Comparison of ENCODE assay signal across 8 cellular contexts in the genomic region with DNA sequence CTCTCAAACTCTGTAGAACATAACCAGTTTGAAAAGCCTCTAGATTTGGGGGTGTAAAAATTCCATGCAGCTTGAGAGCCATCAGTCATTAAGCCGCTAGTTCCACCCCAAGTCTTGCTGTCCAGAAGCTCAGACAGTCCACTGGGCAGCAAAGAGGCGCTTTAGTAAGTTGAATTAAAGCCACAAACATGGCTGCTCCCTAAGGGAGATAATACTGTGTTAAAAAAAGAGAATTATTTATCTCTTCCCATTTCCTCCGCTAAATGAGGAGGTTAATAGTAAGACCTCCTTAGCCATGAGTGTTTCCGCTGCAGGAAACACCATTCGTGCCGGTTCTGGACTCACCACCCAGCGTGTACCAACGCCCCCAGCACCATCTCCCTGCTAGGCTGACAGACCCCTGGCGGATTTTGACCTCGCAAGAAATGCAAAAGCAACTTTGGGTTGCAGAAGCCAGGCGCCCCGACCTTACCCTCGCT. TPM values are rescaled to one million over a fixed set of nuclear protein-coding genes. Genes with fewer than 3 reads are reported as not detected.
A peak's percentile ranks its signal among the peaks of the same experiment; 100 is the strongest.
DNase-seq lines count a peak whose midpoint lies in the region; ATAC-seq and TF ChIP-seq lines count a peak whose summit lies in the region.

No MANE protein-coding gene starts in this region.

- intact Hi-C loops in dorsolateral prefrontal cortex (cut with DNase I), result loop anchor here (1.0 to 10.0 kb wide), 7 partner anchors 75 to 231 kb away; a partner anchor contains a TSS
- intact Hi-C loops in tibial artery (cut with DNase I; ENCODE audit: low total_unique reads), result loop anchor here (2.0 to 10.0 kb wide), 2 partner anchors 75 to 179 kb away; a partner anchor contains a TSS

- no CpG with 5 or more reads among the region's 13 CpGs for WGBS in mesendoderm (ENCODE audit: extremely low coverage, insufficient coverage, low lambda C conversion rate)

- TF ChIP-seq CTCF in Peyer's patch (IDR thresholded peaks at IDR 0.05), result no peak
- no peak for TF ChIP-seq CTCF in dorsolateral prefrontal cortex (IDR thresholded peaks at IDR 0.05 in 54 of 56, conservative IDR thresholded peaks at IDR 0.05 in 2 of 56; ENCODE audit: low read depth in 1 of 56, partially characterized antibody in 56 of 56)
- TF ChIP-seq CTCF in tibial artery (IDR thresholded peaks at IDR 0.05), result no peak

- peak overlapping the region; percentile 49 for H3K23ac ChIP-seq in mesendoderm (ENCODE audit: low read length)

- H3K4me2 ChIP-seq in mesendoderm (ENCODE audit: low read length), result peak overlapping the region; percentile 69

- H2BK5ac ChIP-seq in mesendoderm (ENCODE audit: low read length), result no peak overlapping the region

- peaks cover 0 to 26% (median 6%) of the 10 kb centered on the region in 4 donors for H3K4me1 ChIP-seq in Peyer's patch
- peaks cover 5% of the 10 kb centered on the region for H3K4me1 ChIP-seq in mesendoderm (ENCODE audit: control insufficient read depth, low read depth, low read length)
- peaks cover 4 to 54% (median 31%) of the 10 kb centered on the region in 4 donors for H3K4me1 ChIP-seq in tibial artery

- no peak overlapping the region for H2AK5ac ChIP-seq in mesendoderm (ENCODE audit: low read length)

- H2BK15ac ChIP-seq in mesendoderm (replicated peaks; ENCODE audit: low read depth), result no peak overlapping the region

- H2BK120ac ChIP-seq in mesendoderm (ENCODE audit: low read depth, low read length), result peak overlapping the region; percentile 3

- H3K9me3 ChIP-seq in Peyer's patch, result no peaks in the 10 kb centered on the region
- no peaks in the 10 kb centered on the region for H3K9me3 ChIP-seq in tibial artery

- H3K27me3 ChIP-seq in Peyer's patch, result no peaks in the 10 kb centered on the region
- no peaks in the 10 kb centered on the region for H3K27me3 ChIP-seq in dorsolateral prefrontal cortex
- no peaks in the 10 kb centered on the region for H3K27me3 ChIP-seq in mesendoderm (ENCODE audit: insufficient read depth, low read length, poor library complexity)
- no peaks in the 10 kb centered on the region for H3K27me3 ChIP-seq in tibial artery

- H4K8ac ChIP-seq in mesendoderm (ENCODE audit: low read depth, low read length), result no peak overlapping the region

- peak overlapping the region; percentile 74 to 89 (median 88) for H3K4me3 ChIP-seq in Peyer's patch
- peak overlapping the region; percentile 51 to 97 (median 85) for H3K4me3 ChIP-seq in dorsolateral prefrontal cortex
- peak overlapping the region; percentile 86 for H3K4me3 ChIP-seq in mesendoderm (ENCODE audit: low read length)
- peak overlapping the region; percentile 81 to 88 for H3K4me3 ChIP-seq in tibial artery

- H3K79me2 ChIP-seq in mesendoderm (ENCODE audit: control insufficient read depth, insufficient read depth, low read length), result no peaks in the 10 kb centered on the region

- peak overlapping the region; percentile 76 for H3K9ac ChIP-seq in mesendoderm (ENCODE audit: low read length)

- DNase-seq in Ammon's horn (ENCODE audit: low spot score), result peak; percentile 23
- DNase-seq in Peyer's patch, result peak in 1 of 3 donors; percentile 51
- peak in 1 of 10 donors; percentile 35 for DNase-seq in dorsolateral prefrontal cortex
- no peak for DNase-seq in mesendoderm
- DNase-seq in tibial artery, result peak in 1 of 2 donors; percentile 35
- no peak for DNase-seq in GDM1 (lab: John Stamatoyannopoulos, UW)

- peak overlapping the region; percentile 88 to 97 (median 94) for H3K27ac ChIP-seq in Peyer's patch
- peak overlapping the region; percentile 58 to 98 (median 90) for H3K27ac ChIP-seq in dorsolateral prefrontal cortex
- peak overlapping the region; percentile 73 for H3K27ac ChIP-seq in mesendoderm (ENCODE audit: low read depth, low read length)
- H3K27ac ChIP-seq in tibial artery, result peak overlapping the region; percentile 86 to 90

- no peaks in the 10 kb centered on the region for H3K79me1 ChIP-seq in mesendoderm (ENCODE audit: low read length)

- peak overlapping the region; percentile 87 for H3K56ac ChIP-seq in mesendoderm (ENCODE audit: low read length)

- H4K5ac ChIP-seq in mesendoderm (ENCODE audit: low read length), result no peak overlapping the region

- H3K36me3 ChIP-seq in Peyer's patch (no peaks in the 10 kb centered on the region), mesendoderm (ENCODE audit: control insufficient read depth, insufficient read depth, low read length) (no peaks in the 10 kb centered on the region), tibial artery (no peaks in the 10 kb centered on the region)

- no peak for TF ChIP-seq POLR2A in Peyer's patch (IDR thresholded peaks at IDR 0.05)

- H3K18ac ChIP-seq in mesendoderm (ENCODE audit: low read length), result peak overlapping the region; percentile 85

- peak overlapping the region; percentile 36 for H3K4ac ChIP-seq in mesendoderm (ENCODE audit: low read depth, low read length)

- ATAC-seq in GM18508 (IDR thresholded peaks at IDR 0.05; ENCODE audit: insufficient read depth, unreplicated experiment) (peak; percentile 9), HG02970 (IDR thresholded peaks at IDR 0.05; ENCODE audit: low FRiP score, unreplicated experiment) (peak; percentile 16)

RNA-seq across cellular contexts. Expression of a gene that starts 0.5 kb away (rescaled TPM):
- total RNA-seq in Peyer's patch, result 10 to 100 TPM; 33.8 to 58.9 (median 49.7) TPM
- total RNA-seq in dorsolateral prefrontal cortex, result 100 to 1,000 TPM in 3 of 120 experiments, 10 to 100 TPM in 117; 52.9 to 129 (median 76.3) TPM
- 28.5 TPM for polyA plus RNA-seq in mesendoderm (2013, experiment 1 of 2)
- polyA plus RNA-seq in mesendoderm (2013, experiment 2 of 2), result 31.3 TPM

RNA-seq across cellular contexts. Expression of a gene that starts 8.7 kb away (rescaled TPM):
- total RNA-seq in Peyer's patch (10 to 100 TPM; 21.9 to 49.5 (median 24.6) TPM), dorsolateral prefrontal cortex (10 to 100 TPM; 44.9 to 95.2 (median 71.3) TPM)
- polyA plus RNA-seq in mesendoderm (2013, experiment 1 of 2), result 41.0 TPM
- polyA plus RNA-seq in mesendoderm (2013, experiment 2 of 2), result 44.7 TPM
